ENCODE assay signal across 29 cellular contexts in genomic region chr6:114158838-114159694, GRCh38.
"Had no signal": no experiment of that assay in that cellular context is flagged by ENCODE, and none has a peak within 500 bp of the region (broad histone marks: within the 10 kb centered on the region; RNA-seq: fewer than 3 reads in every experiment).

No MANE protein-coding gene starts in this region.

- H3K36me3 Mint-ChIP-seq: immature natural killer cell; naive thymus-derived CD8-positive, alpha-beta T cell; neural progenitor cell; stimulated activated naive B cell treated with anti-CD40 and anti-IgM and Interleukin-4, amounts not matched to agents 10 μg/mL and 1 μg/mL and 100 μg/mL, for 72 hours had no signal

- H3K9ac ChIP-seq: neural progenitor cell had no signal

- H3K4me2 ChIP-seq: neural progenitor cell had no signal

- DNase-seq: hypothalamus; immature natural killer cell; left ventricle myocardium superior; lower lobe of right lung; mammary epithelial cell; mesenchymal stem cell; naive thymus-derived CD8-positive, alpha-beta T cell; occipital lobe; stimulated activated CD4-positive, alpha-beta T cell treated with anti-CD3 and anti-CD28 coated beads, Interleukin-12 subunit alpha, Interleukin-12 subunit beta, amount 100 ng/mL, for 4 hours; stimulated activated CD4-positive, alpha-beta T cell treated with anti-CD3 and anti-CD28 coated beads, Interleukin-15, amount 100 ng/mL, for 24 hours; stimulated activated CD4-positive, alpha-beta T cell treated with anti-CD3 and anti-CD28 coated beads, Interleukin-2, amount 100 ng/mL, for 24 hours; stimulated activated CD4-positive, alpha-beta T cell treated with anti-CD3 and anti-CD28 coated beads, Interleukin-4, amount 100 ng/mL, for 1 hour; stimulated activated naive B cell treated with anti-CD40 and anti-IgM and Interleukin-4, amounts not matched to agents 10 μg/mL and 1 μg/mL and 100 μg/mL, for 72 hours; stimulated activated naive CD8-positive, alpha-beta T cell treated with anti-CD3 and anti-CD28 coated beads, Interleukin-15, Interleukin-2, amounts not matched to agents 100 U/mL and 50 U/mL, for 24 hours; stomach; testis; thyroid gland; transverse colon; upper lobe of right lung had no signal

- H3K4me3 Mint-ChIP-seq: immature natural killer cell; naive thymus-derived CD8-positive, alpha-beta T cell; nephron; neural progenitor cell; stimulated activated naive B cell treated with anti-CD40 and anti-IgM and Interleukin-4, amounts not matched to agents 10 μg/mL and 1 μg/mL and 100 μg/mL, for 72 hours had no signal

- H3K9me3 ChIP-seq: lower lobe of right lung, neutrophil, right atrium auricular region, stomach, testis, thyroid gland, transverse colon, upper lobe of right lung had no signal

- H3K9me3 Mint-ChIP-seq: nephron; neural progenitor cell; stimulated activated naive B cell treated with anti-CD40 and anti-IgM and Interleukin-4, amounts not matched to agents 10 μg/mL and 1 μg/mL and 100 μg/mL, for 72 hours had no signal

- ATAC-seq: left lobe of liver; left ventricle myocardium superior; lower lobe of right lung; naive thymus-derived CD8-positive, alpha-beta T cell; sciatic nerve; stimulated activated naive B cell treated with anti-CD40 and anti-IgM and Interleukin-4, amounts not matched to agents 10 μg/mL and 1 μg/mL and 100 μg/mL, for 72 hours; stimulated activated naive CD8-positive, alpha-beta T cell treated with anti-CD3 and anti-CD28 coated beads, Interleukin-15, Interleukin-2, amounts not matched to agents 100 U/mL and 50 U/mL, for 24 hours; upper lobe of right lung had no signal

- H3K4me1 Mint-ChIP-seq: immature natural killer cell; naive thymus-derived CD8-positive, alpha-beta T cell; nephron; stimulated activated naive B cell treated with anti-CD40 and anti-IgM and Interleukin-4, amounts not matched to agents 10 μg/mL and 1 μg/mL and 100 μg/mL, for 72 hours had no signal

- H2AFZ ChIP-seq: neural progenitor cell had no signal

- H3K4me3 ChIP-seq: lower lobe of right lung, neural progenitor cell, right atrium auricular region, skin epidermis, stomach, testis, thyroid gland, transverse colon, upper lobe of right lung had no signal

- H3K27ac Mint-ChIP-seq: immature natural killer cell; naive thymus-derived CD8-positive, alpha-beta T cell; neural progenitor cell; progenitor cell of endocrine pancreas; stimulated activated naive B cell treated with anti-CD40 and anti-IgM and Interleukin-4, amounts not matched to agents 10 μg/mL and 1 μg/mL and 100 μg/mL, for 72 hours had no signal

- H3K27me3 ChIP-seq: neural progenitor cell, neutrophil, right atrium auricular region, stomach, testis, thyroid gland, transverse colon, upper lobe of right lung had no signal

- H3K36me3 ChIP-seq: lower lobe of right lung, neural progenitor cell, neutrophil, right atrium auricular region, stomach, thyroid gland, transverse colon, upper lobe of right lung had no signal

- H3K27ac ChIP-seq: lower lobe of right lung, neural progenitor cell, neutrophil, right atrium auricular region, skin epidermis, stomach, testis, thyroid gland, transverse colon, upper lobe of right lung had no signal

- H3K4me1 ChIP-seq: lower lobe of right lung, neural progenitor cell, right atrium auricular region, testis, thyroid gland, transverse colon, upper lobe of right lung had no signal

- H3K27me3 Mint-ChIP-seq: stimulated activated naive B cell treated with anti-CD40 and anti-IgM and Interleukin-4, amounts not matched to agents 10 μg/mL and 1 μg/mL and 100 μg/mL, for 72 hours had no signal

- FAIRE-seq: islet of Langerhans, urothelium cell line had no signal
